ENCODE assay signal across 8 cellular contexts in genomic region chr11:64996710-64997380, GRCh38. TPM values are rescaled to one million over a fixed set of nuclear protein-coding genes. Genes with fewer than 3 reads are reported as not detected.
A peak's percentile ranks its signal among the peaks of the same experiment; 100 is the strongest.
DNase-seq lines count a peak whose midpoint lies in the region; ATAC-seq and TF ChIP-seq lines count a peak whose summit lies in the region.

BATF2 (minus strand) TSS chr11:64996971; CDS start chr11:64996914, 57 bp downstream.

- H4K8ac ChIP-seq in mesendoderm (ENCODE audit: low read depth, low read length), result no peak within 1 kb of the TSS

- H3K4me3 ChIP-seq in DND-41 (ENCODE audit: low read depth in 1 of 2, low read length in 2 of 2) (no peak within 1 kb of the TSS), epithelial cell of esophagus (ENCODE audit: low read length) (no peak within 1 kb of the TSS), mesendoderm (ENCODE audit: low read length) (no peak within 1 kb of the TSS), transverse colon (peak within 1 kb of the TSS; percentile 0 to 63 (median 46))

- no peak within 1 kb of the TSS for H3K23ac ChIP-seq in mesendoderm (ENCODE audit: low read length)

- no peak within 1 kb of the TSS for H3K18ac ChIP-seq in mesendoderm (ENCODE audit: low read length)

- no peaks in the 10 kb centered on the region for H4K20me1 ChIP-seq in DND-41 (ENCODE audit: insufficient read depth, low read length)

- peak within 1 kb of the TSS; percentile 33; the same call in 1 of the 2 replicates for H2AFZ ChIP-seq in DND-41 (ENCODE audit: low read depth, low read length)

- H3K4me1 ChIP-seq in DND-41 (ENCODE audit: insufficient read depth, low read length) (peaks cover 30% of the 10 kb centered on the region), mesendoderm (ENCODE audit: control insufficient read depth, low read depth, low read length) (peaks cover 2% of the 10 kb centered on the region), transverse colon (peaks cover 22 to 51% (median 38%) of the 10 kb centered on the region in 4 donors)

- WGBS in mesendoderm (ENCODE audit: extremely low coverage, insufficient coverage, low lambda C conversion rate), result no CpG with 5 or more reads among the region's 9 CpGs
- WGBS in transverse colon (ENCODE audit: low coverage in 1 of 2), 2 donors, result 14% methylated on average over 9 of the region's 9 CpGs; no CpG with 5 or more reads in 1 of the 2 donors

- H3K4me2 ChIP-seq in DND-41 (ENCODE audit: insufficient read depth, low read length) (no peak within 1 kb of the TSS), mesendoderm (ENCODE audit: low read length) (no peak within 1 kb of the TSS)

- H3K4ac ChIP-seq in mesendoderm (ENCODE audit: low read depth, low read length), result no peak within 1 kb of the TSS

- peak; percentile 23; the same call in 1 of the 3 replicates for ATAC-seq in DND-41 (ENCODE audit: insufficient read depth, low read depth)
- no peak for ATAC-seq in GM18861 (IDR thresholded peaks at IDR 0.05; ENCODE audit: unreplicated experiment)

- intact Hi-C loops in transverse colon (cut with DNase I; ENCODE audit: low total_unique reads), result loop anchor here (5.0 kb wide), 1 partner anchor 70 kb away; no protein-coding TSS in a partner anchor

- H3K79me2 ChIP-seq in DND-41 (ENCODE audit: insufficient read depth, low read length), result no peaks in the 10 kb centered on the region
- H3K79me2 ChIP-seq in mesendoderm (ENCODE audit: control insufficient read depth, insufficient read depth, low read length), result no peaks in the 10 kb centered on the region

- DNase-seq in DND-41 (peak; percentile 27), Kasumi-1 (lab: John Stamatoyannopoulos, UW) (peak; percentile 13 to 22), SK-MEL-5 (ENCODE audit: low read depth, low spot score) (peak; percentile 62), epithelial cell of esophagus (ENCODE audit: low read depth) (peak; percentile 32), mesendoderm (peak; percentile 93), transverse colon (peak; percentile 90)
- no peak for DNase-seq in stimulated activated naive CD4-positive, alpha-beta T cell (lab: John Stamatoyannopoulos, UW)

- H3K27ac ChIP-seq in DND-41 (ENCODE audit: low read length), result no peak within 1 kb of the TSS
- H3K27ac ChIP-seq in mesendoderm (ENCODE audit: low read depth, low read length), result no peak within 1 kb of the TSS
- peak within 1 kb of the TSS; percentile 75 to 89 (median 88) for H3K27ac ChIP-seq in transverse colon

- peak; percentile 32 for TF ChIP-seq CTCF in DND-41 (IDR thresholded peaks at IDR 0.05; ENCODE audit: borderline replicate concordance, extremely low read depth, low read length, poor library complexity, severe bottlenecking)
- TF ChIP-seq CTCF in epithelial cell of esophagus (IDR thresholded peaks at IDR 0.05; ENCODE audit: insufficient read depth, low read depth, low read length, missing control alignments), result no peak
- peak; percentile 42 to 83 (median 60) for TF ChIP-seq CTCF in transverse colon (IDR thresholded peaks at IDR 0.05)

- no peak within 1 kb of the TSS for H3K9ac ChIP-seq in DND-41 (ENCODE audit: low read depth, low read length)
- H3K9ac ChIP-seq in mesendoderm (ENCODE audit: low read length), result peak within 1 kb of the TSS; percentile 49

- no peaks in the 10 kb centered on the region for H3K79me1 ChIP-seq in mesendoderm (ENCODE audit: low read length)

- peak; percentile 94 for TF ChIP-seq POLR2A in transverse colon (IDR thresholded peaks at IDR 0.05)

- H3K9me3 ChIP-seq in DND-41 (ENCODE audit: insufficient read depth, low read length, severe bottlenecking), result no peaks in the 10 kb centered on the region
- no peaks in the 10 kb centered on the region for H3K9me3 ChIP-seq in transverse colon

- no peak for TF ChIP-seq EP300 in transverse colon (IDR thresholded peaks at IDR 0.05; ENCODE audit: low read depth)

- H3K56ac ChIP-seq in mesendoderm (ENCODE audit: low read length), result peak within 1 kb of the TSS; percentile 80

- H2BK15ac ChIP-seq in mesendoderm (replicated peaks; ENCODE audit: low read depth), result no peak within 1 kb of the TSS

- H2AK5ac ChIP-seq in mesendoderm (ENCODE audit: low read length), result no peak within 1 kb of the TSS

- no peak within 1 kb of the TSS for H2BK5ac ChIP-seq in mesendoderm (ENCODE audit: low read length)

- no peaks in the 10 kb centered on the region for H3K36me3 ChIP-seq in DND-41 (ENCODE audit: insufficient read depth, low read length)
- H3K36me3 ChIP-seq in mesendoderm (ENCODE audit: control insufficient read depth, insufficient read depth, low read length), result no peaks in the 10 kb centered on the region
- peaks cover 0 to 7% (median 0%) of the 10 kb centered on the region in 4 donors for H3K36me3 ChIP-seq in transverse colon

- no peak within 1 kb of the TSS for H4K5ac ChIP-seq in mesendoderm (ENCODE audit: low read length)

- H2BK120ac ChIP-seq in mesendoderm (ENCODE audit: low read depth, low read length), result no peak within 1 kb of the TSS

- in situ Hi-C loops in SK-MEL-5 (cut with HindIII; ENCODE audit: low pct_unique_long_range_greater_than_20kb, low sequenced_read_pairs), result no loop called here
- in situ Hi-C loops in transverse colon (cut with MboI; ENCODE audit: low pct_ligation_motif_present in 1 of 4, low pct_unique_long_range_greater_than_20kb in 1 of 4, low sequenced_read_pairs in 3 of 4), result no loop called here

- H3K27me3 ChIP-seq in DND-41 (ENCODE audit: insufficient read depth, low read length, poor library complexity) (no peaks in the 10 kb centered on the region), mesendoderm (ENCODE audit: insufficient read depth, low read length, poor library complexity) (no peaks in the 10 kb centered on the region), transverse colon (no peaks in the 10 kb centered on the region)

RNA-seq across cellular contexts. Expression of gene BATF2, which starts in this region (rescaled TPM):
- 0.43 and 0.45 TPM in 2 replicates for total RNA-seq in SK-MEL-5 (2014; rRNA removed; shearing (Covaris generic))
- polyA plus RNA-seq in SK-MEL-5 (2015; cell fraction: cytosol; rRNA removed), result 1.1 TPM in 2 replicates
- 0.85 and 16.9 TPM in 2 replicates for polyA plus RNA-seq in SK-MEL-5 (2015; cell fraction: nucleus; rRNA removed)
- polyA plus RNA-seq in mesendoderm (2013, experiment 1 of 2), result 0.72 TPM
- polyA plus RNA-seq in mesendoderm (2013, experiment 2 of 2), result 0.69 TPM
- 10 to 100 TPM in 3 of 4 donors, 1 to 10 TPM in 1; 4.0 to 13.9 (median 11.2) TPM for total RNA-seq in transverse colon

Comparison
In these comparisons a context has a peak if more than half of its experiments do, and no peak if none do; other contexts are left out.
1. DNase-seq: peak in DND-41 (single experiment), Kasumi-1 (2 of 2), SK-MEL-5 (single experiment), epithelial cell of esophagus (single experiment), mesendoderm (single experiment) and transverse colon (single experiment); none in stimulated activated naive CD4-positive, alpha-beta T cell (0 of 6).
2. H3K27ac ChIP-seq: peak in transverse colon (4 of 4); none in DND-41 (single experiment) and mesendoderm (single experiment).
3. H3K4me3 ChIP-seq: peak in transverse colon (4 of 4); none in DND-41 (0 of 2), epithelial cell of esophagus (single experiment) and mesendoderm (single experiment).